Comparison of ENCODE assay signal across 9 cellular contexts in the genomic region with DNA sequence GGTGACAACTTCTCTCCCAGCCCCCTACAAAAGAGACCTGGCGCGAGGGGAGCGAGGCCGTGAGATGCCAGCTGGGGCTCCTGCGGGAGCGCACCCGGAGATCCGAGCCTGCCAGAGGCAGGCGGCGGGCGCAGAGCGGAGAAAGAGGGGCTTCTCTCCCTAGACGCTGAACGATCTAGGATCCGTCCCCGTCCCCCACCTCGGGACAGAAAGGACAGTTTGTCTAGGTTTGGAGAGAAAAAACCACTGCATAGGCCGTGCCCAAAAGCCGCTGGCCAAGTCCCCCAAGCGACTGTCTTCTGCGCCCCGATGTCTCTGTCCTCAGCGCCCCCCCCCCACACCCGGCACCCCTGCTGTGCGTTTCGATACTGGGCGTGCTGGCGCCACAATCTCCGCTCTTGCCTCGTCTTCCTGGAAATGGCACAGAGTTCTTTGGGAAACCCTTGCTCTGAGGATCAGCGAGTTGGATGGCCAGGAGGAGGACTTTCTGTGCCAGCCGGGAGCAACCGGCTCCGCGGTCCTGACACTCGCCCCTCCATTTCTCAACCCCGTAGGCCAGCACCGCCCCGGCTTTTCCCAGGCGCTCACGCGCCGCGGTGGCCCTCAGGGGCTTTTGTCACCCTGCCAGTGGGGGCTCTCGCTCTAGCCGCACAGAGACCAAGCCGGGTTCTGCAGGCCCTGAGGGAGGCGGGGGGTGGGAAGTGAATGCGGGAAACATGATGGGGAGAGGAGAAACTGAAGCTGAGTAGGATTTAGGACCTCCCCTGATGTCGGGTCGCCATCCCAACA. TPM values are rescaled to one million over a fixed set of nuclear protein-coding genes. Genes with fewer than 3 reads are reported as not detected.
DNase-seq lines count a peak whose midpoint lies in the region; ATAC-seq, FAIRE-seq and TF ChIP-seq lines count a peak whose summit lies in the region.
"Had no signal": no experiment of that assay in that cellular context is flagged by ENCODE, and none has a peak within 500 bp of the region (broad histone marks: within the 10 kb centered on the region; RNA-seq: fewer than 3 reads in every experiment).

No MANE protein-coding gene starts in this region.

- H3K27ac ChIP-seq in mammary epithelial cell (ENCODE audit: insufficient read depth, low read depth, low read length): no peak overlapping the region

- TF ChIP-seq POLR2A in H54 (IDR thresholded peaks at IDR 0.05; ENCODE audit: low read depth, low read length): no peak

- TF ChIP-seq CTCF in AG04449 (IDR thresholded peaks at IDR 0.05; ENCODE audit: insufficient read depth, low read length, missing control alignments): no peak
- no peak for TF ChIP-seq CTCF in mammary epithelial cell (conservative IDR thresholded peaks at IDR 0.05 in 1 of 2, IDR thresholded peaks at IDR 0.05 in 1 of 2; ENCODE audit: extremely low read depth in 1 of 2, insufficient read depth in 1 of 2, low read depth in 1 of 2, low read length in 2 of 2)

- peaks cover 14% of the 10 kb centered on the region for H3K4me1 ChIP-seq in mammary epithelial cell (ENCODE audit: insufficient read depth, low read length)

- FAIRE-seq in H54 (lab: Jason Lieb, UNC): no peak

- peaks cover 21% of the 10 kb centered on the region for H3K4me1 Mint-ChIP-seq in memory B cell

- peak overlapping the region; percentile 69 for H3K4me2 ChIP-seq in mammary epithelial cell (ENCODE audit: insufficient read depth, low read depth, low read length)

- H3K27ac Mint-ChIP-seq in memory B cell: no peak overlapping the region

- in situ Hi-C loops in mammary epithelial cell (cut with MboI; ENCODE audit: low sequenced_read_pairs in 2 of 2): no loop called here

- dilution Hi-C loops in mammary epithelial cell (cut with HindIII; ENCODE audit: low sequenced_read_pairs): no loop called here

- H3K4me3 Mint-ChIP-seq in memory B cell: peak overlapping the region; percentile 60

- BruUV-seq in mammary epithelial cell (replicated peaks; lab: Mats Ljungman, UMichigan): no TSS peak

- peak overlapping the region; percentile 18 for H2AFZ ChIP-seq in mammary epithelial cell (ENCODE audit: low read depth, low read length)

- H3K36me3 ChIP-seq in mammary epithelial cell (ENCODE audit: insufficient read depth, low read length): no peaks in the 10 kb centered on the region

- H3K4me3 ChIP-seq in AG04449 (ENCODE audit: low read depth, low read length): peak overlapping the region; percentile 54
- peak overlapping the region in 1 of 3 experiments; percentile 9 for H3K4me3 ChIP-seq in mammary epithelial cell (replicated peaks in 1 of 3; ENCODE audit: insufficient read depth in 1 of 3, low read depth in 2 of 3, low read length in 3 of 3)

- POLR2A ChIA-PET in AG04449 (lab: Yijun Ruan, JAX): no interaction called here

- H3K27me3 Mint-ChIP-seq in memory B cell: peaks cover 44% of the 10 kb centered on the region

- ATAC-seq in memory B cell (ENCODE audit: low read depth): no peak
- ATAC-seq in HG03039 (IDR thresholded peaks at IDR 0.05; ENCODE audit: unreplicated experiment): no peak
- ATAC-seq: HCT116 had no signal

- CTCF ChIA-PET in AG04449 (lab: Yijun Ruan, JAX) (interaction anchor here (0.9 to 3.8 kb wide), 11 partner anchors 10 to 441 kb away, joined by 3 to 20 read pairs (median 5); no protein-coding TSS in a partner anchor), mammary epithelial cell (lab: Charles Lee; ENCODE audit: low non-redundant PET) (no interaction called here)

- no peak overlapping the region for H3K9ac ChIP-seq in mammary epithelial cell (ENCODE audit: insufficient read depth, low read length)

- intact Hi-C loops in mammary epithelial cell (cut with micrococcal nuclease): no loop called here

- H3K36me3 Mint-ChIP-seq in memory B cell: no peaks in the 10 kb centered on the region

- no peaks in the 10 kb centered on the region for H3K9me3 Mint-ChIP-seq in memory B cell

- H3K9me3 ChIP-seq in mammary epithelial cell (replicated peaks; ENCODE audit: insufficient read depth, low read length): no peaks in the 10 kb centered on the region

- peaks cover 45% of the 10 kb centered on the region for H3K27me3 ChIP-seq in mammary epithelial cell (ENCODE audit: insufficient read depth, low read length)

- H3K79me2 ChIP-seq in mammary epithelial cell (ENCODE audit: insufficient read depth, low read length): no peaks in the 10 kb centered on the region

- DNase-seq in AG04449 (ENCODE audit: low read depth, low spot score): no peak
- peak; percentile 41 for DNase-seq in H54 (ENCODE audit: insufficient read length, low spot score)
- no peak for DNase-seq in mammary epithelial cell
- DNase-seq in memory B cell (ENCODE audit: low spot score in 2 of 2): no peak
- no peak for DNase-seq in SKM-1 (lab: John Stamatoyannopoulos, UW; ENCODE audit: unreplicated experiment)
- no peak for DNase-seq in NCI-H2107 treated with DMSO at 0.1 percent for 48 hours (lab: John Stamatoyannopoulos, UW; ENCODE audit: unreplicated experiment)
- no peak for DNase-seq in activated effector memory CD4-positive, alpha-beta T cell treated with Interleukin-2 at 50 U/mL for 16 hours

- no peaks in the 10 kb centered on the region for H4K20me1 ChIP-seq in mammary epithelial cell (ENCODE audit: insufficient read depth, low read length)

- 3% methylated on average over 23 of the region's 51 CpGs for WGBS in mammary epithelial cell (ENCODE audit: low coverage, missing lambda C conversion rate)

RNA-seq across cellular contexts. Expression of a gene that starts 1.0 kb away (rescaled TPM):
- total RNA-seq in mammary epithelial cell: not detected
- not detected for polyA plus RNA-seq in mammary epithelial cell
- not detected for polyA minus RNA-seq in mammary epithelial cell

RNA-seq across cellular contexts. Expression of a gene that starts 27.0 kb away (rescaled TPM):
- 10 to 100 TPM; 23.3 to 35.2 TPM for total RNA-seq in mammary epithelial cell
- 12.8 TPM for polyA plus RNA-seq in mammary epithelial cell
- polyA minus RNA-seq in mammary epithelial cell: 19.9 TPM
